ENCODE assay signal across 20 cellular contexts in genomic region chr3:129822679-129823078, GRCh38.
A peak's percentile ranks its signal among the peaks of the same experiment; 100 is the strongest.
DNase-seq lines count a peak whose midpoint lies in the region; TF ChIP-seq lines count a peak whose summit lies in the region.
"Had no signal": no experiment of that assay in that cellular context is flagged by ENCODE, and none has a peak within 500 bp of the region (broad histone marks: within the 10 kb centered on the region; RNA-seq: fewer than 3 reads in every experiment).

No MANE protein-coding gene starts in this region.

- no peaks in the 10 kb centered on the region for H3K4me1 ChIP-seq in breast epithelium
- H3K4me1 ChIP-seq: prostate gland had no signal

- H3K27ac ChIP-seq in breast epithelium, result no peak overlapping the region
- H3K27ac ChIP-seq: cardiac muscle cell, prostate gland had no signal

- CTCF ChIA-PET in activated CD4-positive, alpha-beta T cell treated with anti-CD3 and anti-CD28 coated beads, Interleukin-2, amount 10 ng/mL, durations not matched to agents 7 days and 5 days (lab: Charles Lee), result interaction anchor here (1.0 kb wide), 2 partner anchors 12 to 439 kb away, joined by 3 read pairs; no protein-coding TSS in a partner anchor

- H3K27ac Mint-ChIP-seq in activated CD4-positive, alpha-beta T cell treated with anti-CD3 and anti-CD28 coated beads, Interleukin-2, amount 10 ng/mL, durations not matched to agents 7 days and 5 days, result no peak overlapping the region

- DNase-seq in GM04503 (ENCODE audit: low read depth), result peak; percentile 66
- peak; percentile 86 for DNase-seq in NOMO-1 treated with DMSO at 0.1 percent for 48 hours (lab: John Stamatoyannopoulos, UW; ENCODE audit: unreplicated experiment)
- DNase-seq in fibroblast of mammary gland (ENCODE audit: low read depth), result peak; percentile 65
- peak; percentile 80 for DNase-seq in stromal cell of bone marrow (ENCODE audit: low read depth)
- DNase-seq in activated CD4-positive, alpha-beta T cell treated with anti-CD3 and anti-CD28 coated beads, Interleukin-2, amount 10 ng/mL, durations not matched to agents 7 days and 5 days, result no peak
- no peak for DNase-seq in breast epithelium (ENCODE audit: low spot score in 2 of 2)
- DNase-seq in NCI-H446 (lab: John Stamatoyannopoulos, UW), result no peak
- DNase-seq: activated CD4-positive, CD25-positive, alpha-beta regulatory T cell treated with anti-CD3 and anti-CD28 coated beads, Interleukin-2, amount 50 U/mL, for 72 hours; activated CD8-positive, alpha-beta memory T cell treated with anti-CD3 and anti-CD28 coated beads, Interleukin-2, amount 50 U/mL, for 4 hours; activated naive CD4-positive, alpha-beta T cell treated with anti-CD3 and anti-CD28 coated beads, Interleukin-2, amount 50 U/mL, for 16 hours; Caco-2; heart right ventricle; NCI-H1092; NCI-H2227 treated with DMSO at 0.1 percent for 48 hours; OCI-M1; stimulated activated CD4-positive, alpha-beta T cell treated with anti-CD3 and anti-CD28 coated beads, Interleukin-2, amount 100 ng/mL, for 24 hours; SW 1271; transverse colon had no signal

- TF ChIP-seq CTCF in fibroblast of mammary gland (conservative IDR thresholded peaks at IDR 0.05; ENCODE audit: control insufficient read depth, insufficient read depth, low read depth, low read length) (no peak), breast epithelium (IDR thresholded peaks at IDR 0.05) (no peak)

- H3K27me3 ChIP-seq in breast epithelium, result no peaks in the 10 kb centered on the region
- H3K27me3 ChIP-seq: cardiac muscle cell, heart right ventricle, transverse colon had no signal

- no peaks in the 10 kb centered on the region for H3K36me3 ChIP-seq in breast epithelium
- H3K36me3 ChIP-seq: prostate gland had no signal

- no peaks in the 10 kb centered on the region for H3K27me3 Mint-ChIP-seq in activated CD4-positive, alpha-beta T cell treated with anti-CD3 and anti-CD28 coated beads, Interleukin-2, amount 10 ng/mL, durations not matched to agents 7 days and 5 days

- intact Hi-C loops in breast epithelium (cut with DNase I; ENCODE audit: low total_unique reads), result no loop called here

- no peak overlapping the region for H3K4me3 Mint-ChIP-seq in activated CD4-positive, alpha-beta T cell treated with anti-CD3 and anti-CD28 coated beads, Interleukin-2, amount 10 ng/mL, durations not matched to agents 7 days and 5 days

- no peak for TF ChIP-seq POLR2A in breast epithelium (IDR thresholded peaks at IDR 0.05)

- POLR2A ChIA-PET in activated CD4-positive, alpha-beta T cell treated with anti-CD3 and anti-CD28 coated beads, Interleukin-2, amount 10 ng/mL, durations not matched to agents 7 days and 5 days (lab: Charles Lee), result no interaction called here

- H3K36me3 Mint-ChIP-seq in activated CD4-positive, alpha-beta T cell treated with anti-CD3 and anti-CD28 coated beads, Interleukin-2, amount 10 ng/mL, durations not matched to agents 7 days and 5 days (ENCODE audit: low read depth), result no peaks in the 10 kb centered on the region

- no peaks in the 10 kb centered on the region for H3K9me3 ChIP-seq in breast epithelium
- H3K9me3 ChIP-seq: Caco-2, heart right ventricle, prostate gland, transverse colon had no signal

- H3K9me3 Mint-ChIP-seq in activated CD4-positive, alpha-beta T cell treated with anti-CD3 and anti-CD28 coated beads, Interleukin-2, amount 10 ng/mL, durations not matched to agents 7 days and 5 days, result no peaks in the 10 kb centered on the region

- peaks cover 10% of the 10 kb centered on the region for H3K4me1 Mint-ChIP-seq in activated CD4-positive, alpha-beta T cell treated with anti-CD3 and anti-CD28 coated beads, Interleukin-2, amount 10 ng/mL, durations not matched to agents 7 days and 5 days

- H3K4me3 ChIP-seq in fibroblast of mammary gland (ENCODE audit: control insufficient read depth, low read depth, low read length), result no peak overlapping the region
- H3K4me3 ChIP-seq in breast epithelium, result no peak overlapping the region
- H3K4me3 ChIP-seq: cardiac muscle cell, heart right ventricle, prostate gland, transverse colon had no signal

Comparison
In these comparisons a context has a peak if more than half of its experiments do, and no peak if none do; other contexts are left out.
1. DNase-seq: peak in GM04503 (single experiment), NOMO-1 treated with DMSO at 0.1 percent for 48 hours (single experiment), fibroblast of mammary gland (single experiment) and stromal cell of bone marrow (single experiment); none in activated CD4-positive, alpha-beta T cell treated with anti-CD3 and anti-CD28 coated beads, Interleukin-2, amount 10 ng/mL, durations not matched to agents 7 days and 5 days (single experiment), breast epithelium (0 of 2) and NCI-H446 (0 of 2).